Comparison of ENCODE assay signal across 8 cellular contexts in genomic region chr1:155192346-155193274, GRCh38. TPM values are rescaled to one million over a fixed set of nuclear protein-coding genes. Genes with fewer than 3 reads are reported as not detected.
DNase-seq lines count a peak whose midpoint lies in the region; ATAC-seq and TF ChIP-seq lines count a peak whose summit lies in the region.

No MANE protein-coding gene starts in this region.

- no peaks in the 10 kb centered on the region for H3K9me3 Mint-ChIP-seq in immature natural killer cell

- peak overlapping the region in 1 of 4 donors; percentile 59 for H3K4me3 ChIP-seq in adrenal gland

- peaks cover 15 to 18% (median 16%) of the 10 kb centered on the region in 3 donors for H3K27me3 Mint-ChIP-seq in immature natural killer cell (ENCODE audit: low read depth in 3 of 3)

- H3K4me1 Mint-ChIP-seq in immature natural killer cell, result peaks cover 28 to 29% of the 10 kb centered on the region in 2 donors

- H3K36me3 ChIP-seq in adrenal gland (replicated peaks in 1 of 2), result no peaks in the 10 kb centered on the region

- H3K4me3 Mint-ChIP-seq in immature natural killer cell, result peak overlapping the region; percentile 85 to 96 (median 87)

- ATAC-seq in GM21390 (IDR thresholded peaks at IDR 0.05; ENCODE audit: unreplicated experiment) (no peak), HG03159 (IDR thresholded peaks at IDR 0.05; ENCODE audit: unreplicated experiment) (no peak)

- peaks cover 24 to 40% of the 10 kb centered on the region in 2 donors for H3K4me1 ChIP-seq in adrenal gland (replicated peaks in 1 of 2)

- H3K27ac ChIP-seq in adrenal gland, result peak overlapping the region in 4 of 5 donors; percentile 39 to 91 (median 70)

- peak; percentile 32 for DNase-seq in GM20000 (ENCODE audit: low spot score)
- DNase-seq in NCI-H2171 treated with DMSO at 0.1 percent for 48 hours (lab: John Stamatoyannopoulos, UW), result peak; percentile 55
- peak in 1 of 7 donors; percentile 42 for DNase-seq in adrenal gland
- no peak for DNase-seq in immature natural killer cell
- DNase-seq in stimulated activated CD4-positive, alpha-beta T cell treated with anti-CD3 and anti-CD28 coated beads, TNF-alpha, amount 100 ng/mL, for 24 hours (ENCODE audit: low read depth in 3 of 3), result peak in 2 of 3 experiments; percentile 19 to 52
- DNase-seq in cerebellar cortex (ENCODE audit: low spot score), result no peak

- no peaks in the 10 kb centered on the region for H3K9me3 ChIP-seq in adrenal gland (replicated peaks in 1 of 3)

- no peaks in the 10 kb centered on the region for H3K27me3 ChIP-seq in adrenal gland

- no peak for TF ChIP-seq POLR2A in adrenal gland (IDR thresholded peaks at IDR 0.05)

- intact Hi-C loops in adrenal gland (cut with DNase I), result no loop called here

- peak overlapping the region in 1 of 6 donors; percentile 90 for H3K27ac Mint-ChIP-seq in immature natural killer cell

- no peaks in the 10 kb centered on the region for H3K36me3 Mint-ChIP-seq in immature natural killer cell

- TF ChIP-seq CTCF in GM20000 (IDR thresholded peaks at IDR 0.05; ENCODE audit: extremely low read depth, missing control alignments), result no peak
- TF ChIP-seq CTCF in adrenal gland (IDR thresholded peaks at IDR 0.05), result no peak

- 27 to 50% (median 47%) methylated on average over 9 to 20 of the region's 20 CpGs for WGBS in adrenal gland, 4 donors

RNA-seq across cellular contexts. Expression of gene THBS3, which starts 15.1 kb away (rescaled TPM):
- total RNA-seq in adrenal gland, result 10 to 100 TPM in 6 of 8 donors, 1 to 10 TPM in 2; 7.1 to 38.6 (median 16.1) TPM
- polyA plus RNA-seq in adrenal gland (100 to 1,000 TPM in 1 of 3 donors, 10 to 100 TPM in 1, 1 to 10 TPM in 1; 9.6 to 147 (median 71.3) TPM), immature natural killer cell (1 to 10 TPM in 2 of 3 donors, not detected in 1; 1.3 to 1.8 TPM)

RNA-seq across cellular contexts. Expression of gene MTX1, which starts 15.9 kb away (rescaled TPM):
- total RNA-seq in adrenal gland, result 10 to 100 TPM; 39.2 to 83.8 (median 45.5) TPM
- 100 to 1,000 TPM in 1 of 3 donors, 10 to 100 TPM in 2; 26.7 to 111 (median 79.8) TPM for polyA plus RNA-seq in adrenal gland
- polyA plus RNA-seq in immature natural killer cell, result 10 to 100 TPM; 51.1 to 62.6 (median 55.1) TPM

RNA-seq across cellular contexts. Expression of gene TRIM46, which starts 19.0 kb away (rescaled TPM):
- total RNA-seq in adrenal gland, result under 1 TPM in 6 of 8 donors, not detected in 2; 0.19 to 0.96 (median 0.55) TPM
- polyA plus RNA-seq in adrenal gland (1 to 10 TPM in 2 of 3 donors, under 1 TPM in 1; 0.38 to 5.6 (median 1.2) TPM), immature natural killer cell (under 1 TPM in 1 of 3 donors, not detected in 2; 0.43 TPM)

RNA-seq across cellular contexts. Expression of gene KRTCAP2, which starts 19.5 kb away (rescaled TPM):
- total RNA-seq in adrenal gland, result 100 to 1,000 TPM in 7 of 8 donors, 10 to 100 TPM in 1; 76.1 to 252 (median 169) TPM
- 100 to 1,000 TPM; 383 to 806 (median 704) TPM for polyA plus RNA-seq in adrenal gland
- 100 to 1,000 TPM; 396 to 465 (median 435) TPM for polyA plus RNA-seq in immature natural killer cell

RNA-seq across cellular contexts. Expression of gene DPM3, which starts 52.3 kb away (rescaled TPM):
- total RNA-seq in adrenal gland, result 100 to 1,000 TPM; 136 to 192 (median 163) TPM
- polyA plus RNA-seq in adrenal gland (1,000 to 10,000 TPM in 2 of 3 donors, 1 to 10 TPM in 1; 6.8 to 1,427 (median 1,371) TPM), immature natural killer cell (100 to 1,000 TPM; 103 to 274 (median 126) TPM)

Comparison
In these comparisons a context has a peak if more than half of its experiments do, and no peak if none do; other contexts are left out.
1. DNase-seq: peak in GM20000 (single experiment), NCI-H2171 treated with DMSO at 0.1 percent for 48 hours (single experiment) and stimulated activated CD4-positive, alpha-beta T cell treated with anti-CD3 and anti-CD28 coated beads, TNF-alpha, amount 100 ng/mL, for 24 hours (2 of 3); none in immature natural killer cell (0 of 3) and cerebellar cortex (single experiment).